In the genomic region with DNA sequence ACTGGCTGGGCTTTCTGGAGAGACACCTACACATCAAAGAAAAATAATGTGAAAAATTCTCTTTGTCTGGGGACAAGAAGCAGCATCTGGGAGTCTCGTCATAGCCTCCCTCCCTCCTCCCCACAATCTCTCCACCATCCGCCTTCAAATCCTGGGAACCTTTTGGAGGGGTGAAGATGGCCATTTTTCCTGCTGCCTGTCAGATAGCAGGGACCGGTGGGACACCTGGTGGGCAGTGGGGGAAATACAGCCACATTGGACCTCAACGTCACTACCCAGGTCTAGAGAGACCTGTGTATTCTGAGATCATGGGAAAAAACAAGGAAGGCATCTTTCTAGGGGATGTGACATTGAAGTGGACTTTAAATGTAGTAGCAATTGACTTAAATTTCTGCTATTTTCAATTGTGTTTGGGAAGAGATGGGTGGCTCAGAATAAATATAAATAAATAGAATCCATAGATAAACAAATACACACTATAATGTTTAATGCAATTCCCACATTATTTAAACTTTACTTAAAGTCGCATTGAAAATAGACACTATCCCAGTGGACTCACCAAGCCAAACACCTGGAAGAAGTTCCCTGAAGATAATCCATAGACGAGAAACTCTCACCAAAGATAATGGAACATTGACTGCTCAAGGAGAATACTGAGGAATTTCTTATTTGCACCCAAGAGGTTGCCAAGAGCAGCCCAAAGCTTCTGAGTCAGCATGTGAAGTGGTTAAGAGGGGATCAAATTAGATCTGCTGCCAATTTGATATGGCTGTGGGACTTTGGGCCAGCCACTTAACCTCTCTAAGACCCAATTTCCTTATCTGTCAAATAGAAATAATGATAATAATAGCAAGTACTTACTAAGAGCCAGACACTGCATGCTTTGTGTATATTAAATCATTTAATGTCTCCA, we compare ENCODE assay signal across 8 cellular contexts.
DNase-seq lines count a peak whose midpoint lies in the region; ATAC-seq, FAIRE-seq and TF ChIP-seq lines count a peak whose summit lies in the region.

No MANE protein-coding gene starts in this region.

- no peaks in the 10 kb centered on the region for H3K79me2 ChIP-seq in fibroblast of lung (ENCODE audit: control insufficient read depth, insufficient read depth, low read length)

- no peaks in the 10 kb centered on the region for H3K9me3 ChIP-seq in fibroblast of lung (ENCODE audit: control insufficient read depth, insufficient read depth, low read depth, low read length)

- peak; percentile 81 for FAIRE-seq in GM18507 (lab: Jason Lieb, UNC)

- POLR2A ChIA-PET in activated CD4-positive, alpha-beta T cell treated with anti-CD3 and anti-CD28 coated beads for 36 hours (lab: Charles Lee) = no interaction called here

- ATAC-seq in HG03039 (IDR thresholded peaks at IDR 0.05; ENCODE audit: unreplicated experiment) (peak; percentile 73), GM18867 (IDR thresholded peaks at IDR 0.05; ENCODE audit: unreplicated experiment) (no peak)
- no peak for ATAC-seq in activated CD4-positive, alpha-beta T cell treated with anti-CD3 and anti-CD28 coated beads for 36 hours

- no peak overlapping the region for H2AFZ ChIP-seq in fibroblast of lung (ENCODE audit: low read length)

- no peaks in the 10 kb centered on the region for H3K36me3 ChIP-seq in fibroblast of lung (ENCODE audit: control insufficient read depth, insufficient read depth, low read length)

- H3K36me3 Mint-ChIP-seq in activated CD4-positive, alpha-beta T cell treated with anti-CD3 and anti-CD28 coated beads for 36 hours (ENCODE audit: low read depth) = no peaks in the 10 kb centered on the region
- H3K36me3 Mint-ChIP-seq in neural crest cell (ENCODE audit: low read depth) = peaks cover 2% of the 10 kb centered on the region

- H3K4me1 Mint-ChIP-seq in activated CD4-positive, alpha-beta T cell treated with anti-CD3 and anti-CD28 coated beads for 36 hours = no peaks in the 10 kb centered on the region
- H3K4me1 Mint-ChIP-seq in neural crest cell = peaks cover 33% of the 10 kb centered on the region

- no peak overlapping the region for H3K4me2 ChIP-seq in fibroblast of lung (ENCODE audit: extremely low read depth, insufficient read depth, low read length)

- peak; percentile 69 for DNase-seq in Ammon's horn (ENCODE audit: low spot score)
- peak; percentile 20 for DNase-seq in GM18507 (ENCODE audit: extremely low spot score, insufficient read length, low read depth)
- peak; percentile 88 for DNase-seq in NCI-H2107 (lab: John Stamatoyannopoulos, UW)
- peak; percentile 71 for DNase-seq in activated CD4-positive, alpha-beta T cell treated with anti-CD3 and anti-CD28 coated beads for 36 hours
- peak; percentile 69 to 74 for DNase-seq in fibroblast of lung (ENCODE audit: low read depth in 2 of 2)
- DNase-seq in neural crest cell (ENCODE audit: low read depth, low spot score) = peak; percentile 87

- H3K27me3 ChIP-seq in fibroblast of lung (ENCODE audit: control insufficient read depth, insufficient read depth, low read length) = no peaks in the 10 kb centered on the region

- peak; percentile 96 to 99 for TF ChIP-seq CTCF in fibroblast of lung (conservative IDR thresholded peaks at IDR 0.05 in 1 of 2, IDR thresholded peaks at IDR 0.05 in 1 of 2; ENCODE audit: low read depth in 1 of 2, low read length in 2 of 2)
- TF ChIP-seq CTCF in neural crest cell (conservative IDR thresholded peaks at IDR 0.05) = peak; percentile 89

- no peak overlapping the region for H3K9ac ChIP-seq in fibroblast of lung (ENCODE audit: insufficient read depth, low read length)

- intact Hi-C loops in activated CD4-positive, alpha-beta T cell treated with anti-CD3 and anti-CD28 coated beads for 36 hours (cut with DNase I, micrococcal nuclease) = loop anchor here in 1 of 2 experiments (10.0 kb wide), 1 partner anchor 231 kb away; no protein-coding TSS in a partner anchor

- peaks cover 18% of the 10 kb centered on the region for H3K27me3 Mint-ChIP-seq in activated CD4-positive, alpha-beta T cell treated with anti-CD3 and anti-CD28 coated beads for 36 hours
- H3K27me3 Mint-ChIP-seq in neural crest cell (ENCODE audit: low read depth) = no peaks in the 10 kb centered on the region

- no peaks in the 10 kb centered on the region for H3K4me1 ChIP-seq in fibroblast of lung (ENCODE audit: control insufficient read depth, extremely low read depth, insufficient read depth, low read length)

- no peak overlapping the region for H3K27ac Mint-ChIP-seq in activated CD4-positive, alpha-beta T cell treated with anti-CD3 and anti-CD28 coated beads for 36 hours
- H3K27ac Mint-ChIP-seq in neural crest cell (ENCODE audit: unreplicated experiment) = no peak overlapping the region

- no peaks in the 10 kb centered on the region for H4K20me1 ChIP-seq in fibroblast of lung (ENCODE audit: control insufficient read depth, extremely low read depth, insufficient read depth, low read length)

- no peak overlapping the region for H3K27ac ChIP-seq in fibroblast of lung (ENCODE audit: insufficient read depth, low read length)

- CTCF ChIA-PET in activated CD4-positive, alpha-beta T cell treated with anti-CD3 and anti-CD28 coated beads for 36 hours (lab: Charles Lee) = interaction anchor here (0.6 kb wide), 1 partner anchor 9 kb away, joined by 3 read pairs; no protein-coding TSS in a partner anchor

- no peak overlapping the region for H3K4me3 ChIP-seq in fibroblast of lung (replicated peaks in 1 of 4; ENCODE audit: control extremely low read depth in 1 of 4, insufficient read depth in 1 of 4, low read depth in 3 of 4, low read length in 4 of 4)

- H3K4me3 Mint-ChIP-seq in activated CD4-positive, alpha-beta T cell treated with anti-CD3 and anti-CD28 coated beads for 36 hours = no peak overlapping the region
- H3K4me3 Mint-ChIP-seq in neural crest cell = no peak overlapping the region

- H3K9me3 Mint-ChIP-seq in activated CD4-positive, alpha-beta T cell treated with anti-CD3 and anti-CD28 coated beads for 36 hours (ENCODE audit: low read depth) = peaks cover 5% of the 10 kb centered on the region
- H3K9me3 Mint-ChIP-seq in neural crest cell = peaks cover 3% of the 10 kb centered on the region

Comparison
In these comparisons a context has a peak if more than half of its experiments do, and no peak if none do; other contexts are left out.
1. DNase-seq: peak in every context shown above with its lines; median percentile 88 in NCI-H2107; 87 in neural crest cell; 72 in fibroblast of lung; 71 in activated CD4-positive, alpha-beta T cell treated with anti-CD3 and anti-CD28 coated beads for 36 hours; 69 in Ammon's horn; 20 in GM18507.